20 cellular contexts compared by ENCODE assay signal in genomic region chr1:119492763-119493162, GRCh38. TPM values are rescaled to one million over a fixed set of nuclear protein-coding genes. Genes with fewer than 3 reads are reported as not detected.
A peak's percentile ranks its signal among the peaks of the same experiment; 100 is the strongest.
DNase-seq lines count a peak whose midpoint lies in the region; FAIRE-seq and TF ChIP-seq lines count a peak whose summit lies in the region.
"Had no signal": no experiment of that assay in that cellular context is flagged by ENCODE, and none has a peak within 500 bp of the region (broad histone marks: within the 10 kb centered on the region; RNA-seq: fewer than 3 reads in every experiment).

No MANE protein-coding gene starts in this region.

- peaks cover 0 to 24% (median 5%) of the 10 kb centered on the region in 4 donors for H3K9me3 ChIP-seq in esophagus muscularis mucosa
- peaks cover 0 to 2% (median 0%) of the 10 kb centered on the region in 4 donors for H3K9me3 ChIP-seq in liver (ENCODE audit: control insufficient read depth in 4 of 4, low read length in 3 of 4)
- H3K9me3 ChIP-seq in small intestine (ENCODE audit: control insufficient read depth, low read depth), result no peaks in the 10 kb centered on the region
- peaks cover 0 to 4% of the 10 kb centered on the region in 2 donors for H3K9me3 ChIP-seq in breast epithelium

- no peak overlapping the region for H3K9ac ChIP-seq in liver (ENCODE audit: low read depth in 1 of 2, low read length in 2 of 2)

- no peak for FAIRE-seq in small intestine (lab: Jason Lieb, UNC)
- FAIRE-seq: G401.6, GM12892, GM19239 had no signal

- H3K4me1 ChIP-seq in esophagus muscularis mucosa, result no peaks in the 10 kb centered on the region
- H3K4me1 ChIP-seq in liver (ENCODE audit: control insufficient read depth in 4 of 4, insufficient read depth in 4 of 4, low read length in 3 of 4), result peaks cover 0 to 4% (median 2%) of the 10 kb centered on the region in 4 donors
- no peaks in the 10 kb centered on the region for H3K4me1 ChIP-seq in small intestine (ENCODE audit: control insufficient read depth in 2 of 2, insufficient read depth in 1 of 2, low read depth in 1 of 2, low read length in 1 of 2)
- H3K4me1 ChIP-seq in breast epithelium, result no peaks in the 10 kb centered on the region

- no peak for TF ChIP-seq CTCF in esophagus muscularis mucosa (IDR thresholded peaks at IDR 0.05)
- TF ChIP-seq CTCF in liver (IDR thresholded peaks at IDR 0.05; ENCODE audit: low read depth, low read length, missing input control), result no peak
- no peak for TF ChIP-seq CTCF in breast epithelium (IDR thresholded peaks at IDR 0.05)

- no peak for TF ChIP-seq POLR2A in esophagus muscularis mucosa (IDR thresholded peaks at IDR 0.05; ENCODE audit: low read depth)
- no peak for TF ChIP-seq POLR2A in breast epithelium (IDR thresholded peaks at IDR 0.05)

- DNase-seq in esophagus muscularis mucosa (ENCODE audit: extremely low spot score) (peak; percentile 26), small intestine (peak; percentile 32), breast epithelium (ENCODE audit: low spot score in 2 of 2) (no peak), SKM-1 treated with dmso at 0.1 percent for 144 hours (lab: John Stamatoyannopoulos, UW; ENCODE audit: unreplicated experiment) (no peak), dedifferentiated amniotic fluid mesenchymal stem cell (ENCODE audit: extremely low spot score) (no peak)
- DNase-seq: C1 segment of cervical spinal cord; Calu3; CD4-positive, alpha-beta memory T cell; COR-L47; DND-41; H9 had no signal

- intact Hi-C loops in esophagus muscularis mucosa (cut with DNase I), result no loop called here
- intact Hi-C loops in breast epithelium (cut with DNase I; ENCODE audit: low total_unique reads), result no loop called here

- H3K36me3 ChIP-seq in esophagus muscularis mucosa, result no peaks in the 10 kb centered on the region
- H3K36me3 ChIP-seq in liver (ENCODE audit: control insufficient read depth in 4 of 4, insufficient read depth in 3 of 4, low read depth in 1 of 4, low read length in 3 of 4), result no peaks in the 10 kb centered on the region
- H3K36me3 ChIP-seq in small intestine (ENCODE audit: control insufficient read depth in 2 of 2, insufficient read depth in 2 of 2, low read length in 2 of 2), result no peaks in the 10 kb centered on the region
- H3K36me3 ChIP-seq in breast epithelium, result no peaks in the 10 kb centered on the region

- TF ChIP-seq EP300 in esophagus muscularis mucosa (IDR thresholded peaks at IDR 0.05), result no peak

- no peak overlapping the region for H3K4me3 ChIP-seq in esophagus muscularis mucosa
- no peak overlapping the region for H3K4me3 ChIP-seq in liver (ENCODE audit: low read depth in 1 of 3, low read length in 3 of 3)
- H3K4me3 ChIP-seq in small intestine (ENCODE audit: low read depth in 1 of 2, low read length in 2 of 2), result no peak overlapping the region
- no peak overlapping the region for H3K4me3 ChIP-seq in breast epithelium
- H3K4me3 ChIP-seq: GM23338 had no signal

- 71% methylated on average over 2 of the region's 2 CpGs for WGBS in esophagus muscularis mucosa
- 61% methylated on average over 2 of the region's 2 CpGs for WGBS in liver
- 69 to 79% (median 70%) methylated on average over 2 of the region's 2 CpGs for WGBS in small intestine, 3 donors

- H3K27ac ChIP-seq in esophagus muscularis mucosa (replicated peaks in 1 of 4) (no peak overlapping the region), liver (ENCODE audit: low read depth in 1 of 2, low read length in 2 of 2) (peak overlapping the region; percentile 43 to 52), small intestine (ENCODE audit: low read depth in 1 of 2, low read length in 1 of 2) (no peak overlapping the region), breast epithelium (no peak overlapping the region)

- TF ChIP-seq RAD21 in liver (IDR thresholded peaks at IDR 0.05), result peak in 1 of 2 donors; percentile 37

- H3K27me3 ChIP-seq in esophagus muscularis mucosa (no peaks in the 10 kb centered on the region), liver (ENCODE audit: control insufficient read depth in 4 of 4, insufficient read depth in 4 of 4, low read length in 3 of 4) (no peaks in the 10 kb centered on the region), small intestine (ENCODE audit: control insufficient read depth in 2 of 2, insufficient read depth in 2 of 2, low read length in 2 of 2) (no peaks in the 10 kb centered on the region), breast epithelium (no peaks in the 10 kb centered on the region)

TF ChIP-seq in liver, 16 proteins besides CTCF, POLR2A, EP300 and RAD21:
- TF ChIP-seq RXRA (IDR thresholded peaks at IDR 0.05) (peak; percentile 85 to 95), REST (IDR thresholded peaks at IDR 0.05) (no peak), ZBTB33 (IDR thresholded peaks at IDR 0.05) (no peak), YY1 (IDR thresholded peaks at IDR 0.05) (peak; percentile 15), FOXA1 (IDR thresholded peaks at IDR 0.05) (no peak), GABPA (IDR thresholded peaks at IDR 0.05 in 1 of 2, conservative IDR thresholded peaks at IDR 0.05 in 1 of 2) (no peak), TAF1 (conservative IDR thresholded peaks at IDR 0.05) (peak; percentile 54), NR2F2 (IDR thresholded peaks at IDR 0.05) (no peak), ATF3 (IDR thresholded peaks at IDR 0.05) (no peak), FOXA2 (IDR thresholded peaks at IDR 0.05) (no peak), HNF4A (conservative IDR thresholded peaks at IDR 0.05) (peak; percentile 88 to 97), SP1 (IDR thresholded peaks at IDR 0.05) (peak; percentile 84), EGR1 (IDR thresholded peaks at IDR 0.05; ENCODE audit: low read depth in 2 of 2) (no peak), HNF4G (IDR thresholded peaks at IDR 0.05) (peak; percentile 85), JUND (IDR thresholded peaks at IDR 0.05) (peak; percentile 23 to 36), MAX (IDR thresholded peaks at IDR 0.05) (no peak)

RNA-seq across cellular contexts. Expression of gene HSD3B1, which starts 14.2 kb away (rescaled TPM):
- total RNA-seq in esophagus muscularis mucosa, result not detected
- under 1 TPM in 1 of 2 donors, not detected in 1; 0.67 TPM for total RNA-seq in liver
- not detected for polyA plus RNA-seq in liver
- polyA plus RNA-seq in small intestine, result not detected
- total RNA-seq in breast epithelium, result not detected
- total RNA-seq: A172; A673; Calu3; CD4-positive, alpha-beta memory T cell; GM23338; H4; H9 had no signal
- polyA plus RNA-seq: BJ; CD4-positive, alpha-beta memory T cell; GM23338 had no signal

Comparison
In these comparisons a context has a peak if more than half of its experiments do, and no peak if none do; other contexts are left out.
1. DNase-seq: peak in esophagus muscularis mucosa (single experiment) and small intestine (single experiment); none in breast epithelium (0 of 2), SKM-1 treated with dmso at 0.1 percent for 144 hours (single experiment) and dedifferentiated amniotic fluid mesenchymal stem cell (single experiment).
2. H3K27ac ChIP-seq: peak in liver (2 of 2); none in esophagus muscularis mucosa (0 of 4), small intestine (0 of 2) and breast epithelium (0 of 2).